Comparison of ENCODE assay signal across 22 cellular contexts in the genomic region with DNA sequence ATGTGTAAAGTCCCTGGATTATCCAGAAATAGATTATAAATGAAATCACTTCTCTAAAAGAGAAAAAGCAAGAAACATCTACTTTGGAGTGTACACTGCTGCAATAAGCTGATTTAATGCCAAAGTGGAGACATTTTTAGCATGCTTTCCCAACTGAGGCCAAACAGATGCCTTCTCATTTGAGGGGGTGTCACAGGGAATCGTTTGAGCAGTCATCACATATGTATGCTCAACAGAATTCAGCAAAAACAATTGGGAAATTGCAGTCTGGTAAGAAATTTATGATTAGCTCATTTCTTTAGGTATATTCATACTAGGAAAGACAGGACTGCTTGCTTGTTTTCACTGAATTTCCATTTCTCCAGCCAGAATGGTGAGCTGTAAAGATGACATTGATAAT. TPM values are rescaled to one million over a fixed set of nuclear protein-coding genes. Genes with fewer than 3 reads are reported as not detected.
DNase-seq lines count a peak whose midpoint lies in the region; ATAC-seq and TF ChIP-seq lines count a peak whose summit lies in the region.
"Had no signal": no experiment of that assay in that cellular context is flagged by ENCODE, and none has a peak within 500 bp of the region (broad histone marks: within the 10 kb centered on the region; RNA-seq: fewer than 3 reads in every experiment).

No MANE protein-coding gene starts in this region.

- H3K4me1 ChIP-seq in adipocyte (ENCODE audit: control insufficient read depth, insufficient read depth, low read length) = peaks cover 14% of the 10 kb centered on the region
- H3K4me1 ChIP-seq in left ventricle myocardium inferior = no peaks in the 10 kb centered on the region
- H3K4me1 ChIP-seq: left lung, right atrium auricular region, tibial nerve had no signal

- H3K36me3 ChIP-seq in adipocyte (ENCODE audit: control insufficient read depth, insufficient read depth, low read length, severe bottlenecking) = no peaks in the 10 kb centered on the region
- no peaks in the 10 kb centered on the region for H3K36me3 ChIP-seq in left ventricle myocardium inferior
- H3K36me3 ChIP-seq: left lung, ovary, right atrium auricular region, tibial nerve had no signal

- H3K27ac ChIP-seq in left ventricle myocardium inferior (replicated peaks) = no peak overlapping the region
- H3K27ac ChIP-seq: left lung, ovary, right atrium auricular region, tibial nerve had no signal

- intact Hi-C loops in left ventricle myocardium inferior (cut with micrococcal nuclease) = no loop called here

- DNase-seq in EH (ENCODE audit: low read depth) (peak; percentile 64), adipocyte (ENCODE audit: low read depth) (peak; percentile 76), fibroblast of pulmonary artery (ENCODE audit: low read depth) (peak; percentile 44), skeletal muscle cell (ENCODE audit: low read depth) (peak; percentile 55), putamen (ENCODE audit: low spot score) (no peak), NCI-H748 treated with DMSO at 0.1 percent for 48 hours (lab: John Stamatoyannopoulos, UW) (no peak), left ventricle myocardium inferior (no peak)
- DNase-seq: activated CD4-positive, alpha-beta T cell treated with anti-CD3 and anti-CD28 coated beads, Interleukin-2, amount 10 ng/mL, durations not matched to agents 24 days and 14 days; activated naive CD4-positive, alpha-beta T cell treated with anti-CD3 and anti-CD28 coated beads, Interleukin-2, amount 50 U/mL, for 16 hours; CD8-positive, alpha-beta T cell; central memory CD4-positive, alpha-beta T cell; DMS153; dorsolateral prefrontal cortex; hippocampal formation; immature natural killer cell; left lung; natural killer cell; ovary had no signal

- ATAC-seq in HG02870 (IDR thresholded peaks at IDR 0.05; ENCODE audit: unreplicated experiment) = no peak
- ATAC-seq: CD8-positive, alpha-beta T cell; left lung; natural killer cell; Panc1 had no signal

- H3K27me3 ChIP-seq in adipocyte (replicated peaks; ENCODE audit: control insufficient read depth, insufficient read depth, low read length) (no peaks in the 10 kb centered on the region), left ventricle myocardium inferior (ENCODE audit: low read depth) (peaks cover 49% of the 10 kb centered on the region)
- H3K27me3 ChIP-seq: left lung, ovary, right atrium auricular region had no signal

- peak overlapping the region; percentile 3 for H3K9ac ChIP-seq in adipocyte (ENCODE audit: low read length)

- H3K4me3 ChIP-seq in adipocyte (ENCODE audit: low read length) (peak overlapping the region; percentile 17), fibroblast of pulmonary artery (replicated peaks; ENCODE audit: low read depth, low read length) (no peak overlapping the region), skeletal muscle cell (ENCODE audit: low read depth, low read length) (no peak overlapping the region), left ventricle myocardium inferior (no peak overlapping the region)
- H3K4me3 ChIP-seq: dorsolateral prefrontal cortex, left lung, ovary, right atrium auricular region, tibial nerve had no signal

- H3K9me3 ChIP-seq in adipocyte (ENCODE audit: control insufficient read depth, low read length) = no peaks in the 10 kb centered on the region
- H3K9me3 ChIP-seq in left ventricle myocardium inferior (replicated peaks) = no peaks in the 10 kb centered on the region
- H3K9me3 ChIP-seq: left lung, ovary, right atrium auricular region, tibial nerve had no signal

- no peak for TF ChIP-seq CTCF in fibroblast of pulmonary artery (IDR thresholded peaks at IDR 0.05; ENCODE audit: low read length, missing control alignments)
- no peak for TF ChIP-seq CTCF in left ventricle myocardium inferior (IDR thresholded peaks at IDR 0.05; ENCODE audit: borderline replicate concordance)

RNA-seq across cellular contexts. Expression of a gene that starts 27.3 kb away (rescaled TPM):
- 29.0 TPM for total RNA-seq in left ventricle myocardium inferior

Comparison
In these comparisons a context has a peak if more than half of its experiments do, and no peak if none do; other contexts are left out.
1. DNase-seq: peak in EH (single experiment), adipocyte (single experiment), fibroblast of pulmonary artery (single experiment) and skeletal muscle cell (single experiment); none in putamen (single experiment), NCI-H748 treated with DMSO at 0.1 percent for 48 hours (single experiment) and left ventricle myocardium inferior (single experiment).